In the genomic region with DNA sequence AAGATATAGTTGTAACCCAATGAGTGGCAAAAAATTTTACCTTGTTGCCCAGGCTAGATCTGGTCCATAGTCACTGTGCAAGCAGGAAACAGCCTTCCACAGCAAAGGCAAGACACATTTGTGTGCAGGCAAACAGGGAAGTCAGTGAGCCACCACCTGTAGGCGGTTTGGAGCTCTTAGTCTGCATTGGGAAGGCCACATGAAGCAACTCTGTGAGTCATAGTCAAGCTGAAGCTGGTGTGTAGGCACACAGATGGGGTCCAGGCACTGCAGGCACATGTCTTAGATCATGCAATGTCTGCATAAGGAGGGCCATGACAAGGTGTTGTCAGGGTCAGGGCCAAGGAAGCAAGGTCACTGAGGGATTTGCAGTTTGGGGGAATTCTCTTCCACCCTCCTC, we compare ENCODE assay signal across 1 cellular context.
TF ChIP-seq lines count a peak whose summit lies in the region.

No MANE protein-coding gene starts in this region.

TF ChIP-seq in H1, 55 proteins besides CTCF, POLR2A, EP300 and RAD21 (continued from another document):
- no peak for TF ChIP-seq CBX8 (IDR thresholded peaks at IDR 0.05; ENCODE audit: borderline replicate concordance, low read depth, low read length)
- no peak for TF ChIP-seq KDM4A (IDR thresholded peaks at IDR 0.05; ENCODE audit: low read depth, low read length, severe bottlenecking)
- no peak for TF ChIP-seq ZNF274 (IDR thresholded peaks at IDR 0.05; ENCODE audit: borderline replicate concordance, extremely low read depth, low read length)
- no peak for TF ChIP-seq SP2 (IDR thresholded peaks at IDR 0.05; ENCODE audit: low read length)
TF ChIP-seq in H1: peak in this region for 0.
